In the genomic region with DNA sequence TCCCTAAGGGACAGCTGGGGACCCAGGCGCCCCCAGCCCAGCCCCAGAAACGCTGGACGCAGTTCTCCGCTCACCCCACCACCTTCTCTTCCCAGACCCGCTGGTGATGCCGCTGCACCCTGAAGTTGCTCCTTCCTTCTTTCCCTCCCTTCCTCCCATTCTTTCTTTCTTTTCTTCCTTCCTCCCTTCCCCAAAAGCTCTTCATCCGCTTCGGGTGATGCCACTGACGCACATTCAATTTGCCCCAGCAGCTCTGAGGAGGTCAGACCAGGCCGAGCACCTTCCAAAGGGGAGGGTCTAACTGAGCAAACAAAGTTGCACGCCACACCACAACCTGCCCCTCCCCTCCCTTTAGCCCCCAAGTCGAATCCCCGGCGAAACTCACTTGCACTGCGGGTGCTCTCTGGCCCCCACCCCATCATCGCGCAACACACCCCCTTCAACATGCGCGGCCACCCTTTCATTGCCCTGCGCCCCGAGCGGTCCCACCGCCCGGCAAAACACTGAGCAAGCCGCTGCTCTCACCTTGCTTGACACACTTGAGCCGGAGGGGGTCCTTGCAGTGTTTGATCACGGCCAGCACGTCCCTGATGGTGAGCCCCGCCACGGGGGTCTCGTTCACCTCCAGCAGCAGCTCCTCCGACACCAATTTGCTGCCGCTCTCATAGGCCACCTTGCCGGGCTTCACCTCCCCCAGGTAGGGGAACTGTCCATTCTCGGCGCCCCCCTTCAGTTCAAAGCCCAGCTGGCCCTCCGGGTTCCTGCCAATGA, we compare ENCODE assay signal across 1 cellular context.
TF ChIP-seq lines count a peak whose summit lies in the region.

No MANE protein-coding gene starts in this region.

TF ChIP-seq in HepG2, 621 proteins besides CTCF, POLR2A, EP300 and RAD21 (continued from another document and continues in another):
- TF ChIP-seq MLXIP (CRISPR knock-in tag; IDR thresholded peaks at IDR 0.05; ENCODE audit: borderline replicate concordance) (no peak), TCF7 (IDR thresholded peaks at IDR 0.05; ENCODE audit: low read depth) (no peak), IRF9 (CRISPR knock-in tag; IDR thresholded peaks at IDR 0.05; ENCODE audit: borderline replicate concordance) (0 out of 2 replicates have a peak, but pooled peaks have one; percentile 60), ZNF556 (CRISPR knock-in tag; IDR thresholded peaks at IDR 0.05; ENCODE audit: borderline replicate concordance) (no peak), ZBTB33 (CRISPR knock-in tag; IDR thresholded peaks at IDR 0.05) (0 out of 2 replicates have a peak, but pooled peaks have one; percentile 1), ZFP62 (CRISPR knock-in tag; IDR thresholded peaks at IDR 0.05) (no peak), KAT2B (IDR thresholded peaks at IDR 0.05; ENCODE audit: borderline replicate concordance, low read depth, low read length) (no peak), FOXP1 (IDR thresholded peaks at IDR 0.05) (no peak), FOXP1 (CRISPR knock-in tag; IDR thresholded peaks at IDR 0.05) (no peak), RARA (CRISPR knock-in tag; IDR thresholded peaks at IDR 0.05) (no peak), RBM39 (IDR thresholded peaks at IDR 0.05; ENCODE audit: low read depth, low read length, poor library complexity, severe bottlenecking) (peak; percentile 39), FOXJ3 (CRISPR knock-in tag; IDR thresholded peaks at IDR 0.05; ENCODE audit: borderline replicate concordance) (no peak), GMEB1 (CRISPR knock-in tag; IDR thresholded peaks at IDR 0.05; ENCODE audit: borderline replicate concordance) (0 out of 2 replicates have a peak, but pooled peaks have one; percentile 8), ZNF878 (CRISPR knock-in tag; IDR thresholded peaks at IDR 0.05) (0 out of 2 replicates have a peak, but pooled peaks have one; percentile 5), ZNF484 (CRISPR knock-in tag; IDR thresholded peaks at IDR 0.05; ENCODE audit: borderline replicate concordance, low read depth) (no peak), ZIK1 (CRISPR knock-in tag; IDR thresholded peaks at IDR 0.05; ENCODE audit: borderline replicate concordance, low read depth) (no peak), KAT8 (CRISPR knock-in tag; IDR thresholded peaks at IDR 0.05) (no peak; the same call in 1 of the 2 replicates), HOXA7 (CRISPR knock-in tag; IDR thresholded peaks at IDR 0.05) (no peak), ZNF3 (CRISPR knock-in tag; IDR thresholded peaks at IDR 0.05) (no peak), SRSF1 (optimal IDR thresholded peaks at IDR 0.05; ENCODE audit: low read depth, low read length) (peak; percentile 83), ZNF343 (CRISPR knock-in tag; IDR thresholded peaks at IDR 0.05) (no peak), ONECUT2 (CRISPR knock-in tag; IDR thresholded peaks at IDR 0.05) (no peak), IRX3 (CRISPR knock-in tag; IDR thresholded peaks at IDR 0.05; ENCODE audit: borderline replicate concordance, low read depth) (no peak), NRL (CRISPR knock-in tag; IDR thresholded peaks at IDR 0.05; ENCODE audit: borderline replicate concordance) (0 out of 2 replicates have a peak, but pooled peaks have one; percentile 34), LCORL (IDR thresholded peaks at IDR 0.05) (no peak), LCORL (CRISPR knock-in tag; IDR thresholded peaks at IDR 0.05) (no peak), YEATS2 (CRISPR knock-in tag; IDR thresholded peaks at IDR 0.05; ENCODE audit: borderline replicate concordance) (no peak), NFIC (IDR thresholded peaks at IDR 0.05; ENCODE audit: low read length) (no peak), CBFB (CRISPR knock-in tag; IDR thresholded peaks at IDR 0.05) (no peak), NR2C2 (CRISPR knock-in tag; IDR thresholded peaks at IDR 0.05; ENCODE audit: borderline replicate concordance) (peak; percentile 8), MAZ (IDR thresholded peaks at IDR 0.05; ENCODE audit: borderline replicate concordance, low read depth, low read length) (peak; percentile 57; the same call in 1 of the 2 replicates), MAZ (CRISPR knock-in tag; IDR thresholded peaks at IDR 0.05; ENCODE audit: low read depth) (0 out of 2 replicates have a peak, but pooled peaks have one; percentile 15), CBX1 (IDR thresholded peaks at IDR 0.05; ENCODE audit: low read depth) (no peak), IKZF1 (IDR thresholded peaks at IDR 0.05) (no peak), ZSCAN25 (CRISPR knock-in tag; IDR thresholded peaks at IDR 0.05) (no peak), ZNF747 (CRISPR knock-in tag; IDR thresholded peaks at IDR 0.05; ENCODE audit: borderline replicate concordance) (no peak)
- TF ChIP-seq, protein P1, sequence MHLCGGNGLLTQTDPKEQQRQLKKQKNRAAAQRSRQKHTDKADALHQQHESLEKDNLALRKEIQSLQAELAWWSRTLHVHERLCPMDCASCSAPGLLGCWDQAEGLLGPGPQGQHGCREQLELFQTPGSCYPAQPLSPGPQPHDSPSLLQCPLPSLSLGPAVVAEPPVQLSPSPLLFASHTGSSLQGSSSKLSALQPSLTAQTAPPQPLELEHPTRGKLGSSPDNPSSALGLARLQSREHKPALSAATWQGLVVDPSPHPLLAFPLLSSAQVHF (CRISPR knock-in tag; IDR thresholded peaks at IDR 0.05): 0 out of 2 replicates have a peak, but pooled peaks have one; percentile 41
- TF ChIP-seq, protein P2, sequence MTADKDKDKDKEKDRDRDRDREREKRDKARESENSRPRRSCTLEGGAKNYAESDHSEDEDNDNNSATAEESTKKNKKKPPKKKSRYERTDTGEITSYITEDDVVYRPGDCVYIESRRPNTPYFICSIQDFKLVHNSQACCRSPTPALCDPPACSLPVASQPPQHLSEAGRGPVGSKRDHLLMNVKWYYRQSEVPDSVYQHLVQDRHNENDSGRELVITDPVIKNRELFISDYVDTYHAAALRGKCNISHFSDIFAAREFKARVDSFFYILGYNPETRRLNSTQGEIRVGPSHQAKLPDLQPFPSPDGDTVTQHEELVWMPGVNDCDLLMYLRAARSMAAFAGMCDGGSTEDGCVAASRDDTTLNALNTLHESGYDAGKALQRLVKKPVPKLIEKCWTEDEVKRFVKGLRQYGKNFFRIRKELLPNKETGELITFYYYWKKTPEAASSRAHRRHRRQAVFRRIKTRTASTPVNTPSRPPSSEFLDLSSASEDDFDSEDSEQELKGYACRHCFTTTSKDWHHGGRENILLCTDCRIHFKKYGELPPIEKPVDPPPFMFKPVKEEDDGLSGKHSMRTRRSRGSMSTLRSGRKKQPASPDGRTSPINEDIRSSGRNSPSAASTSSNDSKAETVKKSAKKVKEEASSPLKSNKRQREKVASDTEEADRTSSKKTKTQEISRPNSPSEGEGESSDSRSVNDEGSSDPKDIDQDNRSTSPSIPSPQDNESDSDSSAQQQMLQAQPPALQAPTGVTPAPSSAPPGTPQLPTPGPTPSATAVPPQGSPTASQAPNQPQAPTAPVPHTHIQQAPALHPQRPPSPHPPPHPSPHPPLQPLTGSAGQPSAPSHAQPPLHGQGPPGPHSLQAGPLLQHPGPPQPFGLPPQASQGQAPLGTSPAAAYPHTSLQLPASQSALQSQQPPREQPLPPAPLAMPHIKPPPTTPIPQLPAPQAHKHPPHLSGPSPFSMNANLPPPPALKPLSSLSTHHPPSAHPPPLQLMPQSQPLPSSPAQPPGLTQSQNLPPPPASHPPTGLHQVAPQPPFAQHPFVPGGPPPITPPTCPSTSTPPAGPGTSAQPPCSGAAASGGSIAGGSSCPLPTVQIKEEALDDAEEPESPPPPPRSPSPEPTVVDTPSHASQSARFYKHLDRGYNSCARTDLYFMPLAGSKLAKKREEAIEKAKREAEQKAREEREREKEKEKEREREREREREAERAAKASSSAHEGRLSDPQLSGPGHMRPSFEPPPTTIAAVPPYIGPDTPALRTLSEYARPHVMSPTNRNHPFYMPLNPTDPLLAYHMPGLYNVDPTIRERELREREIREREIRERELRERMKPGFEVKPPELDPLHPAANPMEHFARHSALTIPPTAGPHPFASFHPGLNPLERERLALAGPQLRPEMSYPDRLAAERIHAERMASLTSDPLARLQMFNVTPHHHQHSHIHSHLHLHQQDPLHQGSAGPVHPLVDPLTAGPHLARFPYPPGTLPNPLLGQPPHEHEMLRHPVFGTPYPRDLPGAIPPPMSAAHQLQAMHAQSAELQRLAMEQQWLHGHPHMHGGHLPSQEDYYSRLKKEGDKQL (CRISPR knock-in tag; IDR thresholded peaks at IDR 0.05; ENCODE audit: low read depth): no peak
- TF ChIP-seq, protein P3, sequence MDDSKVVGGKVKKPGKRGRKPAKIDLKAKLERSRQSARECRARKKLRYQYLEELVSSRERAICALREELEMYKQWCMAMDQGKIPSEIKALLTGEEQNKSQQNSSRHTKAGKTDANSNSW (CRISPR knock-in tag; IDR thresholded peaks at IDR 0.05; ENCODE audit: borderline replicate concordance): no peak
- TF ChIP-seq, protein P4, sequence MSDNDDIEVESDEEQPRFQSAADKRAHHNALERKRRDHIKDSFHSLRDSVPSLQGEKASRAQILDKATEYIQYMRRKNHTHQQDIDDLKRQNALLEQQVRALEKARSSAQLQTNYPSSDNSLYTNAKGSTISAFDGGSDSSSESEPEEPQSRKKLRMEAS (IDR thresholded peaks at IDR 0.05): peak; percentile 16; the same call in 1 of the 2 replicates
